Comparison of ENCODE assay signal across 27 cellular contexts in the genomic region with DNA sequence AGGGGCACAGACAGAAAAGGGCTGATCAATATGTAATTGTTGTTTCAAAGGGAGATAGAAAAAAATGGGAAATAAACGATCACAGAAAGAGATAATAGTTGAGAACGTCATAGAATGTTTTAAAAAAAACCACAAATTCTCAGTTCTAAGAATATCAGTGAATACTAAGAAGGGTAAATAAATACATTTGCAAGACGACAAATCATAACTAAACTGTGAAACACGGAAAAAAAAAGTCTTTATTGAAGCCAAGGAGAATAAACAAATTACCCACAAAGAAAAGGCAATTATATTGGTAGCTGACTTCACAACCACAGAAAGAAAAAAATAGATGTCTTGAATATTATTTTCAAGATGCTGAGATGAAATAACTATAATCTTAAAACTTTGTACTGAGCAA.
"Had no signal": no experiment of that assay in that cellular context is flagged by ENCODE, and none has a peak within 500 bp of the region (broad histone marks: within the 10 kb centered on the region; RNA-seq: fewer than 3 reads in every experiment).

No MANE protein-coding gene starts in this region.

- H3K27me3 ChIP-seq: neutrophil, pancreas, right atrium auricular region, right lobe of liver, sigmoid colon, stomach, thyroid gland, tibial nerve, upper lobe of left lung, vagina had no signal

- H3K36me3 ChIP-seq: neutrophil, pancreas, prostate gland, right atrium auricular region, right lobe of liver, sigmoid colon, stomach, thoracic aorta, thyroid gland, tibial nerve, upper lobe of left lung, vagina had no signal

- H3K9me3 ChIP-seq: neutrophil, pancreas, prostate gland, right atrium auricular region, right lobe of liver, sigmoid colon, stomach, thoracic aorta, thyroid gland, tibial nerve, upper lobe of left lung, vagina had no signal

- H3K4me3 Mint-ChIP-seq: natural killer cell treated with Interleukin-12 subunit alpha and Interleukin-12 subunit beta and Interleukin-15 and Interleukin-18, amount 100 ng/mL, for 72 hours; nephron progenitor cell; neural crest cell; stimulated activated effector memory CD8-positive, alpha-beta T cell treated with anti-CD3 and anti-CD28 coated beads, Interleukin-12 subunit alpha, Interleukin-12 subunit beta, amount 100 ng/mL, for 72 hours; stimulated activated naive B cell treated with anti-CD40 and anti-IgM and Interleukin-4, amounts not matched to agents 10 μg/mL and 1 μg/mL and 100 μg/mL, for 72 hours; stimulated activated naive CD8-positive, alpha-beta T cell treated with anti-CD3 and anti-CD28 coated beads, Interleukin-15, Interleukin-2, amounts not matched to agents 100 ng/mL and 50 ng/mL, for 24 hours had no signal

- H3K27ac Mint-ChIP-seq: natural killer cell treated with Interleukin-12 subunit alpha and Interleukin-12 subunit beta and Interleukin-15 and Interleukin-18, amount 100 ng/mL, for 72 hours; nephron progenitor cell; stimulated activated effector memory CD8-positive, alpha-beta T cell treated with anti-CD3 and anti-CD28 coated beads, Interleukin-12 subunit alpha, Interleukin-12 subunit beta, amount 100 ng/mL, for 72 hours; stimulated activated naive B cell treated with anti-CD40 and anti-IgM and Interleukin-4, amounts not matched to agents 10 μg/mL and 1 μg/mL and 100 μg/mL, for 72 hours; stimulated activated naive CD8-positive, alpha-beta T cell treated with anti-CD3 and anti-CD28 coated beads, Interleukin-15, Interleukin-2, amounts not matched to agents 100 ng/mL and 50 ng/mL, for 24 hours had no signal

- H3K4me1 ChIP-seq: pancreas, prostate gland, right atrium auricular region, right lobe of liver, sigmoid colon, stomach, thyroid gland, tibial nerve, upper lobe of left lung, vagina had no signal

- H3K27ac ChIP-seq: neutrophil, pancreas, prostate gland, right atrium auricular region, right lobe of liver, sigmoid colon, stomach, thoracic aorta, thyroid gland, tibial nerve, upper lobe of left lung, vagina had no signal

- H3K27me3 Mint-ChIP-seq: natural killer cell treated with Interleukin-12 subunit alpha and Interleukin-12 subunit beta and Interleukin-15 and Interleukin-18, amount 100 ng/mL, for 72 hours; stimulated activated naive B cell treated with anti-CD40 and anti-IgM and Interleukin-4, amounts not matched to agents 10 μg/mL and 1 μg/mL and 100 μg/mL, for 72 hours; stimulated activated naive CD8-positive, alpha-beta T cell treated with anti-CD3 and anti-CD28 coated beads, Interleukin-15, Interleukin-2, amounts not matched to agents 100 ng/mL and 50 ng/mL, for 24 hours had no signal

- H3K4me3 ChIP-seq: pancreas, prostate gland, right atrium auricular region, right lobe of liver, sigmoid colon, stomach, thoracic aorta, thyroid gland, tibial nerve, upper lobe of left lung, vagina had no signal

- H3K9me3 Mint-ChIP-seq: nephron progenitor cell; neural crest cell; stimulated activated naive B cell treated with anti-CD40 and anti-IgM and Interleukin-4, amounts not matched to agents 10 μg/mL and 1 μg/mL and 100 μg/mL, for 72 hours; stimulated activated naive CD8-positive, alpha-beta T cell treated with anti-CD3 and anti-CD28 coated beads, Interleukin-15, Interleukin-2, amounts not matched to agents 100 ng/mL and 50 ng/mL, for 24 hours had no signal

- H3K4me1 Mint-ChIP-seq: nephron progenitor cell; stimulated activated effector memory CD8-positive, alpha-beta T cell treated with anti-CD3 and anti-CD28 coated beads, Interleukin-12 subunit alpha, Interleukin-12 subunit beta, amount 100 ng/mL, for 72 hours; stimulated activated naive B cell treated with anti-CD40 and anti-IgM and Interleukin-4, amounts not matched to agents 10 μg/mL and 1 μg/mL and 100 μg/mL, for 72 hours had no signal

- H3K36me3 Mint-ChIP-seq: natural killer cell treated with Interleukin-12 subunit alpha and Interleukin-12 subunit beta and Interleukin-15 and Interleukin-18, amount 100 ng/mL, for 72 hours; stimulated activated effector memory CD8-positive, alpha-beta T cell treated with anti-CD3 and anti-CD28 coated beads, Interleukin-12 subunit alpha, Interleukin-12 subunit beta, amount 100 ng/mL, for 72 hours; stimulated activated naive B cell treated with anti-CD40 and anti-IgM and Interleukin-4, amounts not matched to agents 10 μg/mL and 1 μg/mL and 100 μg/mL, for 72 hours had no signal

- ATAC-seq: natural killer cell treated with Interleukin-12 subunit alpha and Interleukin-12 subunit beta and Interleukin-15 and Interleukin-18, amount 100 ng/mL, for 72 hours; pancreas; right lobe of liver; stimulated activated effector memory CD8-positive, alpha-beta T cell treated with anti-CD3 and anti-CD28 coated beads, Interleukin-12 subunit alpha, Interleukin-12 subunit beta, amount 100 ng/mL, for 72 hours; stimulated activated naive B cell treated with anti-CD40 and anti-IgM and Interleukin-4, amounts not matched to agents 10 μg/mL and 1 μg/mL and 100 μg/mL, for 72 hours had no signal

- DNase-seq: nephron progenitor cell; nucleus accumbens; pancreas; retina; right lobe of liver; sigmoid colon; small intestine; stimulated activated CD4-positive, alpha-beta T cell treated with anti-CD3 and anti-CD28 coated beads, Interleukin-15, amount 100 ng/mL, for 24 hours; stimulated activated CD4-positive, alpha-beta T cell treated with anti-CD3 and anti-CD28 coated beads, Interleukin-2, amount 100 ng/mL, for 24 hours; stimulated activated CD4-positive, alpha-beta T cell treated with anti-CD3 and anti-CD28 coated beads, Interleukin-2, amount 100 ng/mL, for 48 hours; stimulated activated CD4-positive, alpha-beta T cell treated with anti-CD3 and anti-CD28 coated beads, Interleukin-4, amount 100 ng/mL, for 24 hours; stimulated activated naive B cell treated with anti-CD40 and anti-IgM and Interleukin-4, amounts not matched to agents 10 μg/mL and 1 μg/mL and 100 μg/mL, for 72 hours; stimulated activated naive CD4-positive, alpha-beta T cell treated with Interleukin-2 at 50 U/mL for 16 hours; stomach; thyroid gland; trophoblast cell; upper lobe of left lung had no signal
